ENCODE assay signal across 14 cellular contexts in genomic region chr3:54433846-54434245, GRCh38.
DNase-seq lines count a peak whose midpoint lies in the region; ATAC-seq and TF ChIP-seq lines count a peak whose summit lies in the region.
"Had no signal": no experiment of that assay in that cellular context is flagged by ENCODE, and none has a peak within 500 bp of the region (broad histone marks: within the 10 kb centered on the region; RNA-seq: fewer than 3 reads in every experiment).

No MANE protein-coding gene starts in this region.

- H3K9ac ChIP-seq in mesendoderm (ENCODE audit: low read length) = no peak overlapping the region

- no peaks in the 10 kb centered on the region for H3K79me1 ChIP-seq in mesendoderm (ENCODE audit: low read length)

- H3K9me3 Mint-ChIP-seq in activated CD8-positive, alpha-beta T cell treated with anti-CD3 and anti-CD28 coated beads, Interleukin-2, amount 10 ng/mL, durations not matched to agents 7 days and 5 days (ENCODE audit: insufficient read depth) = no peaks in the 10 kb centered on the region

- no peak overlapping the region for H3K4me3 Mint-ChIP-seq in activated CD8-positive, alpha-beta T cell treated with anti-CD3 and anti-CD28 coated beads, Interleukin-2, amount 10 ng/mL, durations not matched to agents 7 days and 5 days

- H3K4ac ChIP-seq in mesendoderm (ENCODE audit: low read depth, low read length) = no peak overlapping the region

- H2BK5ac ChIP-seq in mesendoderm (ENCODE audit: low read length) = no peak overlapping the region

- no peak overlapping the region for H2AK5ac ChIP-seq in mesendoderm (ENCODE audit: low read length)

- no peaks in the 10 kb centered on the region for H3K27me3 ChIP-seq in WERI-Rb-1 (ENCODE audit: insufficient read depth, low read depth, severe bottlenecking)
- no peaks in the 10 kb centered on the region for H3K27me3 ChIP-seq in mesendoderm (ENCODE audit: insufficient read depth, low read length, poor library complexity)
- H3K27me3 ChIP-seq: upper lobe of left lung had no signal

- H3K27ac ChIP-seq in WERI-Rb-1 (peak overlapping the region; percentile 80), mesendoderm (ENCODE audit: low read depth, low read length) (no peak overlapping the region)
- H3K27ac ChIP-seq: upper lobe of left lung had no signal

- H2BK120ac ChIP-seq in mesendoderm (ENCODE audit: low read depth, low read length) = no peak overlapping the region

- H4K8ac ChIP-seq in mesendoderm (ENCODE audit: low read depth, low read length) = no peak overlapping the region

- no peak overlapping the region for H3K4me2 ChIP-seq in mesendoderm (ENCODE audit: low read length)

- H3K4me1 Mint-ChIP-seq in activated CD8-positive, alpha-beta T cell treated with anti-CD3 and anti-CD28 coated beads, Interleukin-2, amount 10 ng/mL, durations not matched to agents 7 days and 5 days (ENCODE audit: low read depth) = no peaks in the 10 kb centered on the region

- peak; percentile 94 for TF ChIP-seq CTCF in WERI-Rb-1 (IDR thresholded peaks at IDR 0.05; ENCODE audit: low read depth, low read length)
- TF ChIP-seq CTCF in GM10266 (IDR thresholded peaks at IDR 0.05; ENCODE audit: control insufficient read depth, insufficient read depth, low read depth, missing control alignments) = no peak

- no CpG with 5 or more reads among the region's 6 CpGs for WGBS in mesendoderm (ENCODE audit: extremely low coverage, insufficient coverage, low lambda C conversion rate)

- ATAC-seq in activated CD8-positive, alpha-beta T cell treated with anti-CD3 and anti-CD28 coated beads, Interleukin-2, amount 10 ng/mL, durations not matched to agents 7 days and 5 days = no peak
- ATAC-seq in HG02759 (IDR thresholded peaks at IDR 0.05; ENCODE audit: unreplicated experiment) = no peak
- ATAC-seq: right cardiac atrium had no signal

- no peaks in the 10 kb centered on the region for H3K9me3 ChIP-seq in WERI-Rb-1 (ENCODE audit: severe bottlenecking)
- H3K9me3 ChIP-seq: upper lobe of left lung had no signal

- no peak overlapping the region for H2BK15ac ChIP-seq in mesendoderm (replicated peaks; ENCODE audit: low read depth)

- no peak overlapping the region for H4K5ac ChIP-seq in mesendoderm (ENCODE audit: low read length)

- no peaks in the 10 kb centered on the region for H3K36me3 Mint-ChIP-seq in activated CD8-positive, alpha-beta T cell treated with anti-CD3 and anti-CD28 coated beads, Interleukin-2, amount 10 ng/mL, durations not matched to agents 7 days and 5 days (ENCODE audit: low read depth)

- no peak overlapping the region for H3K23ac ChIP-seq in mesendoderm (ENCODE audit: low read length)

- DNase-seq in DMS 273 treated with DMSO at 0.1 percent for 48 hours (lab: John Stamatoyannopoulos, UW) (peak; percentile 13), HT-29 (ENCODE audit: low spot score) (peak; percentile 48), WERI-Rb-1 (peak; percentile 92), mesendoderm (peak; percentile 93), GM10266 (ENCODE audit: extremely low spot score) (no peak), OCI-M1 (lab: John Stamatoyannopoulos, UW) (no peak)
- no peak for DNase-seq in activated CD8-positive, alpha-beta T cell treated with anti-CD3 and anti-CD28 coated beads, Interleukin-2, amount 10 ng/mL, durations not matched to agents 7 days and 5 days
- DNase-seq: activated CD4-positive, alpha-beta T cell treated with anti-CD3 and anti-CD28 coated beads for 48 hours; activated effector memory CD4-positive, alpha-beta T cell treated with anti-CD3 and anti-CD28 coated beads, Interleukin-2, amount 50 U/mL, for 16 hours; GDM1; right cardiac atrium; SHP77 treated with DMSO at 0.1 percent for 48 hours had no signal

- CTCF ChIA-PET in activated CD8-positive, alpha-beta T cell treated with anti-CD3 and anti-CD28 coated beads, Interleukin-2, amount 10 ng/mL, durations not matched to agents 7 days and 5 days (lab: Charles Lee) = no interaction called here

- no peaks in the 10 kb centered on the region for H3K27me3 Mint-ChIP-seq in activated CD8-positive, alpha-beta T cell treated with anti-CD3 and anti-CD28 coated beads, Interleukin-2, amount 10 ng/mL, durations not matched to agents 7 days and 5 days (ENCODE audit: low read depth)

- H3K27ac Mint-ChIP-seq in activated CD8-positive, alpha-beta T cell treated with anti-CD3 and anti-CD28 coated beads, Interleukin-2, amount 10 ng/mL, durations not matched to agents 7 days and 5 days = no peak overlapping the region

- H3K36me3 ChIP-seq in WERI-Rb-1 (no peaks in the 10 kb centered on the region), mesendoderm (ENCODE audit: control insufficient read depth, insufficient read depth, low read length) (no peaks in the 10 kb centered on the region)
- H3K36me3 ChIP-seq: upper lobe of left lung had no signal

- no peaks in the 10 kb centered on the region for H3K79me2 ChIP-seq in mesendoderm (ENCODE audit: control insufficient read depth, insufficient read depth, low read length)

- POLR2A ChIA-PET in activated CD8-positive, alpha-beta T cell treated with anti-CD3 and anti-CD28 coated beads, Interleukin-2, amount 10 ng/mL, durations not matched to agents 7 days and 5 days (lab: Charles Lee) = no interaction called here

- H3K4me1 ChIP-seq in mesendoderm (ENCODE audit: control insufficient read depth, low read depth, low read length) = no peaks in the 10 kb centered on the region
- H3K4me1 ChIP-seq: upper lobe of left lung had no signal

- no peak overlapping the region for H3K56ac ChIP-seq in mesendoderm (ENCODE audit: low read length)

- H3K4me3 ChIP-seq in WERI-Rb-1 (ENCODE audit: low read depth, low read length) (no peak overlapping the region), mesendoderm (ENCODE audit: low read length) (no peak overlapping the region)
- H3K4me3 ChIP-seq: upper lobe of left lung had no signal

- H3K18ac ChIP-seq in mesendoderm (ENCODE audit: low read length) = no peak overlapping the region

Comparison
In these comparisons a context has a peak if more than half of its experiments do, and no peak if none do; other contexts are left out.
1. DNase-seq: peak in DMS 273 treated with DMSO at 0.1 percent for 48 hours (single experiment), HT-29 (single experiment), WERI-Rb-1 (single experiment) and mesendoderm (single experiment); none in GM10266 (single experiment), OCI-M1 (single experiment) and activated CD8-positive, alpha-beta T cell treated with anti-CD3 and anti-CD28 coated beads, Interleukin-2, amount 10 ng/mL, durations not matched to agents 7 days and 5 days (single experiment).